ENCODE assay signal across 1 cellular context in genomic region chr6:108293527-108294296, GRCh38.
TF ChIP-seq lines count a peak whose summit lies in the region.

No MANE protein-coding gene starts in this region.

TF ChIP-seq in H1, 55 proteins besides CTCF, POLR2A, EP300 and RAD21:
- TF ChIP-seq MAX (IDR thresholded peaks at IDR 0.05), result no peak
- TF ChIP-seq E2F6 (IDR thresholded peaks at IDR 0.05), result no peak
